ENCODE assay signal across 24 cellular contexts in the genomic region with DNA sequence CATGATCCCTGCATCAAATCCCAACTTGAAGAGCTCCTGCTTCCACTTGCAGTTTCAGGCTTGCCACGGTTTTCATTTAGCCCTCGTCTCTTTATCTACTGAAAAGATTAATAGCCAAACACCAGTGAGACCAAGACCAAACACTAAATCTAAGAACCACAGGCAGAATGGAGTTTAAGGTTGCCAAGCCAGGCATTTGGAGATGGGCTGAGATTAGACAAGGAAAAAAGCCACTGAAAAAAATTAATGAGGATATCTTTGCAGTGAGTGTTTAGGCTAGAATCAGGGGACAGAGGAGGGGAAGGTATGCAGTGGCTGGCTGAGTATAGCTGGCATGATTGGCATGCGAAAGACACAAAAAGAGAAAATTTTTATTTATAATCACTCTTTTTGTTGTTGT.
DNase-seq lines count a peak whose midpoint lies in the region; ATAC-seq and TF ChIP-seq lines count a peak whose summit lies in the region.
"Had no signal": no experiment of that assay in that cellular context is flagged by ENCODE, and none has a peak within 500 bp of the region (broad histone marks: within the 10 kb centered on the region; RNA-seq: fewer than 3 reads in every experiment).

No MANE protein-coding gene starts in this region.

- H3K4me3 ChIP-seq in AG10803 (ENCODE audit: low read length) (no peak overlapping the region), GM23248 (no peak overlapping the region), adipocyte (ENCODE audit: low read length) (peak overlapping the region; percentile 13), WERI-Rb-1 (ENCODE audit: low read depth, low read length) (no peak overlapping the region)
- H3K4me3 ChIP-seq: lung, prostate gland, SK-N-MC, upper lobe of right lung had no signal

- no peaks in the 10 kb centered on the region for H3K9me2 ChIP-seq in GM23248 (ENCODE audit: insufficient read depth)

- H3F3A ChIP-seq in GM23248 (ENCODE audit: insufficient read depth), result peaks cover 38% of the 10 kb centered on the region

- H3K27ac Mint-ChIP-seq in nephron, result peak overlapping the region; percentile 70 to 96 (median 88)
- H3K27ac Mint-ChIP-seq in type B pancreatic cell, result no peak overlapping the region
- H3K27ac Mint-ChIP-seq: dendritic cell treated with granulocyte-macrophage colony-stimulating factor and Interleukin-4, amounts not matched to agents 40 ng/mL and 50 ng/mL, for 4 days had no signal

- H3K27me3 Mint-ChIP-seq in nephron (ENCODE audit: low read depth) (no peaks in the 10 kb centered on the region), type B pancreatic cell (no peaks in the 10 kb centered on the region)
- H3K27me3 Mint-ChIP-seq: dendritic cell treated with granulocyte-macrophage colony-stimulating factor and Interleukin-4, amounts not matched to agents 40 ng/mL and 50 ng/mL, for 4 days had no signal

- H3K36me3 Mint-ChIP-seq in nephron (ENCODE audit: low read depth), result no peaks in the 10 kb centered on the region
- H3K36me3 Mint-ChIP-seq in type B pancreatic cell, result no peaks in the 10 kb centered on the region

- H2AFZ ChIP-seq in GM23248, result no peak overlapping the region

- DNase-seq in AG10803 (ENCODE audit: low read depth), result peak; percentile 90
- peak; percentile 43 for DNase-seq in GM23248
- no peak for DNase-seq in adipocyte (ENCODE audit: low read depth)
- DNase-seq in NCI-H345 (lab: John Stamatoyannopoulos, UW), result no peak
- DNase-seq in WERI-Rb-1, result no peak
- no peak for DNase-seq in type B pancreatic cell (ENCODE audit: extremely low spot score, unreplicated experiment)
- DNase-seq: activated CD4-positive, alpha-beta T cell treated with anti-CD3 and anti-CD28 coated beads for 4 hours; activated naive CD4-positive, alpha-beta T cell; activated T-cell treated with anti-CD3 and anti-CD28 coated beads, Interleukin-2, amount 50 U/mL, for 4 hours; amniotic stem cell; C1 segment of cervical spinal cord; Calu3; caudate nucleus; NCI-H1694 treated with DMSO at 0.1 percent for 48 hours; NCI-H2171 treated with DMSO at 0.1 percent for 48 hours; NCI-H526 treated with DMSO at 0.1 percent for 48 hours; T-helper 2 cell; upper lobe of right lung had no signal

- H3K4me3 Mint-ChIP-seq in nephron (peak overlapping the region in 1 of 3 experiments; percentile 2), type B pancreatic cell (no peak overlapping the region)
- H3K4me3 Mint-ChIP-seq: activated T-cell treated with anti-CD3 and anti-CD28 coated beads, Interleukin-2, amount 50 U/mL, for 4 hours; dendritic cell treated with granulocyte-macrophage colony-stimulating factor and Interleukin-4, amounts not matched to agents 40 ng/mL and 50 ng/mL, for 4 days had no signal

- H3K27me3 ChIP-seq in GM23248 (replicated peaks; ENCODE audit: insufficient read depth), result no peaks in the 10 kb centered on the region
- H3K27me3 ChIP-seq in adipocyte (replicated peaks; ENCODE audit: control insufficient read depth, insufficient read depth, low read length), result no peaks in the 10 kb centered on the region
- H3K27me3 ChIP-seq in WERI-Rb-1 (ENCODE audit: insufficient read depth, low read depth, severe bottlenecking), result no peaks in the 10 kb centered on the region
- H3K27me3 ChIP-seq: upper lobe of right lung had no signal

- H3K4me1 Mint-ChIP-seq in nephron, result peaks cover 78% of the 10 kb centered on the region
- peaks cover 33% of the 10 kb centered on the region for H3K4me1 Mint-ChIP-seq in type B pancreatic cell (ENCODE audit: unreplicated experiment)

- H3K9me3 ChIP-seq in GM23248 (ENCODE audit: low read depth), result no peaks in the 10 kb centered on the region
- no peaks in the 10 kb centered on the region for H3K9me3 ChIP-seq in adipocyte (ENCODE audit: control insufficient read depth, low read length)
- H3K9me3 ChIP-seq in WERI-Rb-1 (ENCODE audit: severe bottlenecking), result no peaks in the 10 kb centered on the region
- H3K9me3 ChIP-seq: prostate gland, upper lobe of right lung had no signal

- in situ Hi-C loops in GM23248 (cut with MboI), result no loop called here

- H3K27ac ChIP-seq in GM23248 (peak overlapping the region; percentile 52), WERI-Rb-1 (no peak overlapping the region)
- H3K27ac ChIP-seq: prostate gland, SK-N-MC, upper lobe of right lung had no signal

- no peak overlapping the region for H3K9ac ChIP-seq in GM23248
- no peak overlapping the region for H3K9ac ChIP-seq in adipocyte (ENCODE audit: low read length)

- 39 to 56% methylated on average over 3 of the region's 3 CpGs for WGBS in GM23248 (ENCODE audit: low coverage in 1 of 2, low lambda C conversion rate in 2 of 2, missing lambda C conversion rate in 2 of 2), 2 experiments

- H3K79me2 ChIP-seq in GM23248 (ENCODE audit: insufficient read depth), result peaks cover 25% of the 10 kb centered on the region; the same call in 1 of the 2 replicates

- H3K4me1 ChIP-seq in GM23248 (ENCODE audit: insufficient read depth), result peaks cover 44% of the 10 kb centered on the region
- H3K4me1 ChIP-seq in adipocyte (ENCODE audit: control insufficient read depth, insufficient read depth, low read length), result peaks cover 10% of the 10 kb centered on the region
- H3K4me1 ChIP-seq: prostate gland had no signal

- TF ChIP-seq CTCF in AG10803 (conservative IDR thresholded peaks at IDR 0.05; ENCODE audit: low read length), result no peak
- TF ChIP-seq CTCF in nephron (IDR thresholded peaks at IDR 0.05; ENCODE audit: unreplicated experiment in 3 of 3), result no peak
- no peak for TF ChIP-seq CTCF in WERI-Rb-1 (IDR thresholded peaks at IDR 0.05; ENCODE audit: low read depth, low read length)
- TF ChIP-seq CTCF in type B pancreatic cell (conservative IDR thresholded peaks at IDR 0.05), result no peak

- H4K20me1 ChIP-seq in GM23248 (ENCODE audit: insufficient read depth), result no peaks in the 10 kb centered on the region

- H3K9me3 Mint-ChIP-seq in nephron, result no peaks in the 10 kb centered on the region
- peaks cover 3% of the 10 kb centered on the region for H3K9me3 Mint-ChIP-seq in type B pancreatic cell

- ATAC-seq in HG03571 (IDR thresholded peaks at IDR 0.05; ENCODE audit: unreplicated experiment), result no peak
- ATAC-seq: activated T-cell treated with anti-CD3 and anti-CD28 coated beads, Interleukin-2, amount 50 U/mL, for 4 hours; upper lobe of right lung had no signal

- peak overlapping the region; percentile 56 for H3K4me2 ChIP-seq in GM23248 (ENCODE audit: unreplicated experiment)

- H3K36me3 ChIP-seq in GM23248 (ENCODE audit: low read depth) (no peaks in the 10 kb centered on the region), adipocyte (ENCODE audit: control insufficient read depth, insufficient read depth, low read length, severe bottlenecking) (no peaks in the 10 kb centered on the region), WERI-Rb-1 (no peaks in the 10 kb centered on the region)
- H3K36me3 ChIP-seq: prostate gland, upper lobe of right lung had no signal

Comparison
In these comparisons a context has a peak if more than half of its experiments do, and no peak if none do; other contexts are left out.
1. DNase-seq: peak in AG10803 (single experiment) and GM23248 (single experiment); none in adipocyte (single experiment), NCI-H345 (single experiment), WERI-Rb-1 (single experiment) and type B pancreatic cell (single experiment).